ENCODE assay signal across 13 cellular contexts in the genomic region with DNA sequence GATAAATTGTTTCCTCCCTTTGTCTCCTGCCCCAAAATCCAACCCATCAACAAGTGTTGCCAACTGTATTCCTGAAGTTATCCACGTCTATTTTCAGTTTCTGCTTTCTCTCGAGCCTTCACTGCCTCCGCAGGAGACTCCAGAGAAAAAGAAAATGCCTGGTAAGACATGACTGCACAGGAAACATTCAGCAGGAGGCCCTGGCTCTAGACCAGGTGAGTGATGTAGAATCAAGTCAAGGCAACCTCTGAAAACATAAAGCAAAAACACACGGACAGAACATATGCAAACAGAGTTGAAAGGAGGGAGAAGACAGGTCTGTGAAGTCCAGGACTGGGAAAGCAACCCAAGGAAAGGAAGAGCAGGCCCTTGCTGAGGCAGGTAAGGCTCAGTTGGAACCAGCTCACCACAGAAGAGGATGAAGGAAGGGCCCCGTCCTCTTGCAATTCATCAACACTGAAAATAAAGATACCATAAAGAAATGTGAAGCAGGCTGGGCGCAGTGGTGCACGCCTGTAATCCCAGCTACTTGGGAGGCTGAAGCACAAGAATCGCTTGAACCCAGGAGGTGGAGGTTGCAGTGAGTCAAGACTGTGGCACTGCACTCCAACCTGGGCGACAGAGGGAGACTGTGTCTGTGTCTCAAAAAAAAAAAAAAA. TPM values are rescaled to one million over a fixed set of nuclear protein-coding genes. Genes with fewer than 3 reads are reported as not detected.
DNase-seq lines count a peak whose midpoint lies in the region; FAIRE-seq and TF ChIP-seq lines count a peak whose summit lies in the region.
"Had no signal": no experiment of that assay in that cellular context is flagged by ENCODE, and none has a peak within 500 bp of the region (broad histone marks: within the 10 kb centered on the region; RNA-seq: fewer than 3 reads in every experiment).

No MANE protein-coding gene starts in this region.

- in situ Hi-C loops in HAP-1 (cut with MboI; ENCODE audit: low sequenced_read_pairs) = no loop called here

- FAIRE-seq in H54 (lab: Jason Lieb, UNC) = peak; percentile 86
- FAIRE-seq: GM12878 had no signal

- H3K4me1 ChIP-seq in CD4-positive, alpha-beta memory T cell (ENCODE audit: insufficient read depth, low read length) = peaks cover 33% of the 10 kb centered on the region
- H3K4me1 ChIP-seq in HAP-1 = peaks cover 2% of the 10 kb centered on the region

- intact Hi-C loops in CD4-positive, alpha-beta memory T cell (cut with micrococcal nuclease) = loop anchor here (1.0 kb wide), 1 partner anchor 9 kb away; the partner anchor contains the start of gene NOL9

- no peaks in the 10 kb centered on the region for H3K9me3 ChIP-seq in CD4-positive, alpha-beta memory T cell (ENCODE audit: control insufficient read depth in 1 of 2, low read length in 2 of 2)
- no peaks in the 10 kb centered on the region for H3K9me3 ChIP-seq in HAP-1
- H3K9me3 ChIP-seq: mucosa of descending colon, thoracic aorta had no signal

- H3K27me3 ChIP-seq in CD4-positive, alpha-beta memory T cell (ENCODE audit: insufficient read depth, low read length) = no peaks in the 10 kb centered on the region
- H3K27me3 ChIP-seq in HAP-1 (ENCODE audit: low read depth) = no peaks in the 10 kb centered on the region

- no peak for TF ChIP-seq POLR2A in H54 (IDR thresholded peaks at IDR 0.05; ENCODE audit: low read depth, low read length)

- H3K4me3 ChIP-seq in CD4-positive, alpha-beta memory T cell (ENCODE audit: low read length in 2 of 2) = no peak overlapping the region
- no peak overlapping the region for H3K4me3 ChIP-seq in foreskin fibroblast (ENCODE audit: low read depth in 1 of 2, low read length in 2 of 2)
- no peak overlapping the region for H3K4me3 ChIP-seq in HAP-1
- H3K4me3 ChIP-seq: GM12878, mucosa of descending colon, thoracic aorta had no signal

- H3K36me3 Mint-ChIP-seq in CD4-positive, alpha-beta memory T cell = peaks cover 49 to 60% of the 10 kb centered on the region in 2 donors
- H3K36me3 Mint-ChIP-seq in activated naive CD8-positive, alpha-beta T cell = peaks cover 13% of the 10 kb centered on the region

- no peaks in the 10 kb centered on the region for H3K27me3 Mint-ChIP-seq in CD4-positive, alpha-beta memory T cell
- no peaks in the 10 kb centered on the region for H3K27me3 Mint-ChIP-seq in activated naive CD8-positive, alpha-beta T cell
- H3K27me3 Mint-ChIP-seq: effector memory CD8-positive, alpha-beta T cell had no signal

- H3K36me3 ChIP-seq in CD4-positive, alpha-beta memory T cell (ENCODE audit: insufficient read depth, low read length) = peaks cover 41% of the 10 kb centered on the region
- H3K36me3 ChIP-seq in HAP-1 (replicated peaks) = peaks cover 74% of the 10 kb centered on the region

- DNase-seq in CD4-positive, alpha-beta memory T cell = peak in 4 of 5 donors; percentile 29 to 46 (median 38)
- DNase-seq in H54 (ENCODE audit: insufficient read length, low spot score) = no peak
- peak; percentile 14 for DNase-seq in glomerular endothelial cell (ENCODE audit: extremely low read depth, low read depth, low spot score)
- no peak for DNase-seq in foreskin fibroblast
- no peak for DNase-seq in HAP-1 (ENCODE audit: low spot score in 2 of 2)
- DNase-seq in NCI-H1048 (lab: John Stamatoyannopoulos, UW) = no peak
- DNase-seq: effector memory CD8-positive, alpha-beta T cell; mucosa of descending colon; NCI-H2171 had no signal

- H3K9me3 Mint-ChIP-seq in CD4-positive, alpha-beta memory T cell = no peaks in the 10 kb centered on the region
- no peaks in the 10 kb centered on the region for H3K9me3 Mint-ChIP-seq in activated naive CD8-positive, alpha-beta T cell (ENCODE audit: low read depth)
- H3K9me3 Mint-ChIP-seq: effector memory CD8-positive, alpha-beta T cell had no signal

- peak overlapping the region; percentile 49 for H3K27ac ChIP-seq in CD4-positive, alpha-beta memory T cell (ENCODE audit: low read depth, low read length)
- H3K27ac ChIP-seq: thoracic aorta had no signal

- peaks cover 26 to 40% (median 31%) of the 10 kb centered on the region in 4 donors for H3K4me1 Mint-ChIP-seq in CD4-positive, alpha-beta memory T cell
- H3K4me1 Mint-ChIP-seq in activated naive CD8-positive, alpha-beta T cell (ENCODE audit: low read depth) = peaks cover 32% of the 10 kb centered on the region

- CTCF ChIA-PET in CD4-positive, alpha-beta memory T cell (lab: Charles Lee; ENCODE audit: partially characterized antibody) = interaction anchor here (0.7 to 4.9 kb wide), 6 partner anchors 8 to 60 kb away, joined by 3 to 29 read pairs (median 4); partner anchors contain the start of genes NOL9, PLEKHG5 and TAS1R1

- POLR2A ChIA-PET in CD4-positive, alpha-beta memory T cell (lab: Charles Lee; ENCODE audit: partially characterized antibody) = interaction anchor here (0.6 to 5.5 kb wide), 11 partner anchors 9 to 586 kb away, joined by 3 to 51 read pairs (median 7); partner anchors contain the start of genes KLHL21, NOL9, PLEKHG5 and TAS1R1

- TF ChIP-seq CTCF in foreskin fibroblast (IDR thresholded peaks at IDR 0.05; ENCODE audit: low read depth, low read length) = no peak

- peak overlapping the region; percentile 78 to 97 (median 88) for H3K27ac Mint-ChIP-seq in CD4-positive, alpha-beta memory T cell
- H3K27ac Mint-ChIP-seq in activated naive CD8-positive, alpha-beta T cell = peak overlapping the region; percentile 94

- H3K4me3 Mint-ChIP-seq in CD4-positive, alpha-beta memory T cell = peak overlapping the region; percentile 51 to 92 (median 66)
- peak overlapping the region; percentile 74 for H3K4me3 Mint-ChIP-seq in activated naive CD8-positive, alpha-beta T cell

RNA-seq across cellular contexts. Expression of gene NOL9, which starts 8.9 kb away (rescaled TPM):
- total RNA-seq in CD4-positive, alpha-beta memory T cell = 10 to 100 TPM; 59.9 to 60.9 TPM
- 10 to 100 TPM; 12.7 to 32.6 TPM for polyA plus RNA-seq in CD4-positive, alpha-beta memory T cell
- total RNA-seq in glomerular endothelial cell = 19.5 and 32.1 TPM in 2 replicates

RNA-seq across cellular contexts. Expression of gene TAS1R1, which starts 9.7 kb away (rescaled TPM):
- total RNA-seq in CD4-positive, alpha-beta memory T cell = not detected
- not detected for polyA plus RNA-seq in CD4-positive, alpha-beta memory T cell
- total RNA-seq in glomerular endothelial cell = not detected in 2 replicates
- total RNA-seq: GM12878; T-helper 1 cell treated with Interleukin-12 subunit alpha and Interleukin-12 subunit beta and Interleukin-4 antibody, amounts not matched to agents 30 ng/mL and 1 ng/mL, for 36 hours had no signal

RNA-seq across cellular contexts. Expression of gene ZBTB48, which starts 34.4 kb away (rescaled TPM):
- 10 to 100 TPM; 62.6 to 70.7 TPM for total RNA-seq in CD4-positive, alpha-beta memory T cell
- polyA plus RNA-seq in CD4-positive, alpha-beta memory T cell = 10 to 100 TPM; 18.4 to 23.9 TPM
- 16.9 and 20.7 TPM in 2 replicates for total RNA-seq in glomerular endothelial cell

RNA-seq across cellular contexts. Expression of gene PLEKHG5, which starts 53.9 kb away (rescaled TPM):
- total RNA-seq in CD4-positive, alpha-beta memory T cell = 10 to 100 TPM; 10.4 to 11.8 TPM
- 1 to 10 TPM; 1.7 to 2.0 TPM for polyA plus RNA-seq in CD4-positive, alpha-beta memory T cell
- total RNA-seq in glomerular endothelial cell = 44.9 and 63.7 TPM in 2 replicates

RNA-seq across cellular contexts. Expression of gene KLHL21, which starts 57.3 kb away (rescaled TPM):
- total RNA-seq in CD4-positive, alpha-beta memory T cell = 10 to 100 TPM; 80.6 to 85.2 TPM
- polyA plus RNA-seq in CD4-positive, alpha-beta memory T cell = 10 to 100 TPM; 18.3 to 32.5 TPM
- 31.5 and 41.0 TPM in 2 replicates for total RNA-seq in glomerular endothelial cell

Comparison
In these comparisons a context has a peak if more than half of its experiments do, and no peak if none do; other contexts are left out.
1. DNase-seq: peak in CD4-positive, alpha-beta memory T cell (4 of 5) and glomerular endothelial cell (single experiment); none in H54 (single experiment), foreskin fibroblast (0 of 2), HAP-1 (0 of 2) and NCI-H1048 (single experiment).